Comparison of ENCODE assay signal across 8 cellular contexts in the genomic region with DNA sequence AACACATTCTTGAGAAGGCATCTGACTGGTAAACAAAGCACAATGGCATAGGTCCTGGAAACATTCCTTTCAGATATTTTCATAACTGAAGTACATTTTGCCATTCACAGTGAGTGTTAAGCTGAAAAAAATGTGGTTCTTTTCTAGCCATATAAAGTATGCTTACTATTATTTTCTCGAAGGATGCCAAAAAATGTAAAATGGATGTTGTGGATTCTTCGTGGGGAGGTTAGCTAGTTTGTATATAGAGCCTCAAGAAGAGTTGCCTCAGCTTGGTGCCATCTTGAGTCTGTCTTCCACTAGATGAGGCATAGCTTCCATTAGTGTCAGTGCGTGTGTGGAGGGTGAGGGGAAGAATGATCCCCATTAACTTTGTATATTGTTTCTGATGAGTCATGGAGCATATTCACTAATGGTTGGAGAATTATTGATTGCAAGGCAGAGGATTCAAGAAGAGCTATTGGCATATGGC. TPM values are rescaled to one million over a fixed set of nuclear protein-coding genes. Genes with fewer than 3 reads are reported as not detected.
DNase-seq lines count a peak whose midpoint lies in the region; ATAC-seq and TF ChIP-seq lines count a peak whose summit lies in the region.

No MANE protein-coding gene starts in this region.

- H3K27me3 ChIP-seq in colonic mucosa: no peaks in the 10 kb centered on the region

- H3K27ac ChIP-seq in OCI-LY7 (ENCODE audit: low read depth, low read length, poor library complexity, severe bottlenecking): no peak overlapping the region
- peak overlapping the region; percentile 23 for H3K27ac ChIP-seq in caudate nucleus (ENCODE audit: low read depth, low read length)
- no peak overlapping the region for H3K27ac ChIP-seq in colonic mucosa

- TF ChIP-seq CTCF in OCI-LY7 (conservative IDR thresholded peaks at IDR 0.05; ENCODE audit: low read length) (no peak), retinal pigment epithelial cell (conservative IDR thresholded peaks at IDR 0.05; ENCODE audit: low read depth, low read length) (no peak), colonic mucosa (IDR thresholded peaks at IDR 0.05) (no peak)

- peaks cover 62% of the 10 kb centered on the region for H4K20me1 ChIP-seq in OCI-LY7 (ENCODE audit: insufficient read depth, low read length)

- peaks cover 89% of the 10 kb centered on the region for H3K79me2 ChIP-seq in OCI-LY7 (ENCODE audit: insufficient read depth, low read depth, low read length)

- intact Hi-C loops in OCI-LY7 (cut with micrococcal nuclease; ENCODE audit: unreplicated experiment) (no loop called here), colonic mucosa (cut with DNase I) (loop anchor here (5.0 to 10.0 kb wide), 2 partner anchors 34 to 172 kb away; no protein-coding TSS in a partner anchor)

- H3K4me1 ChIP-seq in OCI-LY7 (ENCODE audit: insufficient read depth, low read length, poor library complexity, severe bottlenecking) (peaks cover 67% of the 10 kb centered on the region), colonic mucosa (no peaks in the 10 kb centered on the region)

- peaks cover 40% of the 10 kb centered on the region for H3K36me3 ChIP-seq in OCI-LY7 (ENCODE audit: insufficient read depth, low read length)
- no peaks in the 10 kb centered on the region for H3K36me3 ChIP-seq in colonic mucosa

- no peak overlapping the region for H2AFZ ChIP-seq in OCI-LY7 (ENCODE audit: low read length)

- ATAC-seq in GM21381 (IDR thresholded peaks at IDR 0.05; ENCODE audit: unreplicated experiment) (no peak), HG03280 (IDR thresholded peaks at IDR 0.05; ENCODE audit: unreplicated experiment) (no peak)

- CTCF ChIA-PET in OCI-LY7 (lab: Charles Lee; ENCODE audit: unreplicated experiment): no interaction called here

- no TSS peak for BruUV-seq in OCI-LY7 (replicated peaks; lab: Mats Ljungman, UMichigan)

- H3K9ac ChIP-seq in colonic mucosa (ENCODE audit: low read depth in 2 of 2, low read length in 2 of 2): no peak overlapping the region

- H3K4me2 ChIP-seq in OCI-LY7 (ENCODE audit: low read length): peak overlapping the region; percentile 92

- DNase-seq in EH (ENCODE audit: low read depth): peak; percentile 96
- no peak for DNase-seq in OCI-LY7 (ENCODE audit: low spot score)
- DNase-seq in caudate nucleus (lab: John Stamatoyannopoulos, UW): no peak
- peak; percentile 48 for DNase-seq in retinal pigment epithelial cell (ENCODE audit: low read depth)
- no peak for DNase-seq in colonic mucosa
- no peak for DNase-seq in GDM1 (lab: John Stamatoyannopoulos, UW)

- POLR2A ChIA-PET in OCI-LY7 (lab: Charles Lee): interaction anchor here (0.7 to 9.0 kb wide), 6 partner anchors 11 to 175 kb away, joined by 3 to 79 read pairs (median 4); no protein-coding TSS in a partner anchor

- H3K9me3 ChIP-seq in OCI-LY7 (ENCODE audit: low read length): no peaks in the 10 kb centered on the region; the same call in 1 of the 2 replicates
- no peaks in the 10 kb centered on the region for H3K9me3 ChIP-seq in colonic mucosa

- H3K4me3 ChIP-seq in OCI-LY7 (ENCODE audit: low read depth, low read length, poor library complexity, severe bottlenecking): peak overlapping the region; percentile 79
- no peak overlapping the region for H3K4me3 ChIP-seq in retinal pigment epithelial cell (ENCODE audit: low read length)
- no peak overlapping the region for H3K4me3 ChIP-seq in colonic mucosa

- no peaks in the 10 kb centered on the region for H3K9me2 ChIP-seq in OCI-LY7 (ENCODE audit: insufficient read depth, low read length)

RNA-seq across cellular contexts. Expression of a gene that starts 4.1 kb away (rescaled TPM):
- 125 and 163 TPM in 2 replicates for total RNA-seq in OCI-LY7 (2014; rRNA removed; shearing (Covaris generic))
- total RNA-seq in OCI-LY7 (2022): 174 and 184 TPM in 2 replicates
- 100 to 1,000 TPM; 149 to 191 TPM for total RNA-seq in colonic mucosa

Comparison
In these comparisons a context has a peak if more than half of its experiments do, and no peak if none do; other contexts are left out.
1. DNase-seq: peak in EH (single experiment) and retinal pigment epithelial cell (single experiment); none in OCI-LY7 (single experiment), caudate nucleus (0 of 61), colonic mucosa (single experiment) and GDM1 (single experiment).